In the genomic region with DNA sequence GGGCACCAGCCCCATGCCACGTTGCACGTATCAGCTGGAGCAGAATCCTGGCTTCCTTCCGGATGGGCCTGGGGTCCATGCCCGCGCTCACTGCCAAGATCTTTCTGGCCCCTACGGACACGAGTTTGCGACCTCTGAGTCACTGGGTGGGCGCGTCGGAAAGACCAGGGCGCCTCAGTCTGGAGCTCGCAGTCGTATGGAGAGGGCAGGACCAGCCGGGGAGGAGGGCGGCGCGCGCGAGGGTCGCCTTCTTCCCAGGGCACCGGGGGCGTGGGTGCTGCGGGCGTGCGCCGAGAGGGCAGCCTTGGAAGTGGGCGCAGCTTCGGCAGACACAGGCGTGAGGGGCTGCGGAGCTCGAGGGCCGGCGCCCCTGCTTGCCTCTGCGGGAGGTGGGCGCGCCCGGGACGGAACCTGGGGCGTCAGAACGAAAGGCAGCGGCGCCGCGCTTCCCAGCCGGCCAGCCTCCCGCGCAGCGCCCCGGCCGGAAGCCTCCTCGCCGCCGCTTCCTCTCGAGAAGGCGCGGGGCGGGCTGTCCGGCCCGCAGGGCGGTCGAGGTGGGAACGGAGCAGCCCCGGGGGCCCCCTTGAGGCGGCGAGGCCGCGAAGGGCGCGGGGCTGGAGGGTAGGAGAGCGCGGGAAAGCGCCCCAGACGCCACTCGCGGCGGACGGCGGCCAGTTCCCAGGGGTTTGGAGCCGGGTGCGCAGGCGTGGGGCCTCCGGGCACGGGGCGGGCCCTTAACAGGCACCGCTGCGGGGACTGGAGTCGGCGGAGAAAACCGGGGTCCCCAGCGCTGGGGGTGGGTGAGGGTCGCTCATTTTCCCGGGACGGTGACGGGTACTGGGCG, we compare ENCODE assay signal across 1 cellular context.
TF ChIP-seq lines count a peak whose summit lies in the region.

A gene (plus strand): TSS at position 490 of the 844 bp plus-strand sequence. CDS start 459 bp downstream, outside the sequence.

TF ChIP-seq in HEK293, 187 proteins besides CTCF, POLR2A, EP300 and RAD21 (continued from another document):
- TF ChIP-seq ZNF184 (tag by site-specific recombination; IDR thresholded peaks at IDR 0.05), result 0 out of 2 replicates have a peak, but pooled peaks have one; percentile 18
- no peak for TF ChIP-seq ZNF664 (tag by site-specific recombination; IDR thresholded peaks at IDR 0.05)
- TF ChIP-seq, protein P1, sequence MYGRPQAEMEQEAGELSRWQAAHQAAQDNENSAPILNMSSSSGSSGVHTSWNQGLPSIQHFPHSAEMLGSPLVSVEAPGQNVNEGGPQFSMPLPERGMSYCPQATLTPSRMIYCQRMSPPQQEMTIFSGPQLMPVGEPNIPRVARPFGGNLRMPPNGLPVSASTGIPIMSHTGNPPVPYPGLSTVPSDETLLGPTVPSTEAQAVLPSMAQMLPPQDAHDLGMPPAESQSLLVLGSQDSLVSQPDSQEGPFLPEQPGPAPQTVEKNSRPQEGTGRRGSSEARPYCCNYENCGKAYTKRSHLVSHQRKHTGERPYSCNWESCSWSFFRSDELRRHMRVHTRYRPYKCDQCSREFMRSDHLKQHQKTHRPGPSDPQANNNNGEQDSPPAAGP (tag by site-specific recombination; IDR thresholded peaks at IDR 0.05), result peak; percentile 67
- TF ChIP-seq, protein P2, sequence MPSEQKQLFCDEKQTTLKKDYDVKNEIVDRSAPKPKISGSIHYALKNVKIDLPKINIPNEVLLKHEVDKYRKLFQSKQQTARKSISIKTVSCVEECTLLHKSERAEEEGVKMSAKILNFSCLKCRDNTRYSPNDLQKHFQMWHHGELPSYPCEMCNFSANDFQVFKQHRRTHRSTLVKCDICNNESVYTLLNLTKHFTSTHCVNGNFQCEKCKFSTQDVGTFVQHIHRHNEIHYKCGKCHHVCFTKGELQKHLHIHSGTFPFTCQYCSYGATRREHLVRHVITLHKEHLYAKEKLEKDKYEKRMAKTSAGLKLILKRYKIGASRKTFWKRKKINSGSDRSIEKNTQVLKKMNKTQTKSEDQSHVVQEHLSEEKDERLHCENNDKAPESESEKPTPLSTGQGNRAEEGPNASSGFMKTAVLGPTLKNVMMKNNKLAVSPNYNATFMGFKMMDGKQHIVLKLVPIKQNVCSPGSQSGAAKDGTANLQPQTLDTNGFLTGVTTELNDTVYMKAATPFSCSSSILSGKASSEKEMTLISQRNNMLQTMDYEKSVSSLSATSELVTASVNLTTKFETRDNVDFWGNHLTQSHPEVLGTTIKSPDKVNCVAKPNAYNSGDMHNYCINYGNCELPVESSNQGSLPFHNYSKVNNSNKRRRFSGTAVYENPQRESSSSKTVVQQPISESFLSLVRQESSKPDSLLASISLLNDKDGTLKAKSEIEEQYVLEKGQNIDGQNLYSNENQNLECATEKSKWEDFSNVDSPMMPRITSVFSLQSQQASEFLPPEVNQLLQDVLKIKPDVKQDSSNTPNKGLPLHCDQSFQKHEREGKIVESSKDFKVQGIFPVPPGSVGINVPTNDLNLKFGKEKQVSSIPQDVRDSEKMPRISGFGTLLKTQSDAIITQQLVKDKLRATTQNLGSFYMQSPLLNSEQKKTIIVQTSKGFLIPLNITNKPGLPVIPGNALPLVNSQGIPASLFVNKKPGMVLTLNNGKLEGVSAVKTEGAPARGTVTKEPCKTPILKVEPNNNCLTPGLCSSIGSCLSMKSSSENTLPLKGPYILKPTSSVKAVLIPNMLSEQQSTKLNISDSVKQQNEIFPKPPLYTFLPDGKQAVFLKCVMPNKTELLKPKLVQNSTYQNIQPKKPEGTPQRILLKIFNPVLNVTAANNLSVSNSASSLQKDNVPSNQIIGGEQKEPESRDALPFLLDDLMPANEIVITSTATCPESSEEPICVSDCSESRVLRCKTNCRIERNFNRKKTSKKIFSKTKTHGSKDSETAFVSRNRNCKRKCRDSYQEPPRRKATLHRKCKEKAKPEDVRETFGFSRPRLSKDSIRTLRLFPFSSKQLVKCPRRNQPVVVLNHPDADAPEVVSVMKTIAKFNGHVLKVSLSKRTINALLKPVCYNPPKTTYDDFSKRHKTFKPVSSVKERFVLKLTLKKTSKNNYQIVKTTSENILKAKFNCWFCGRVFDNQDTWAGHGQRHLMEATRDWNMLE (tag by site-specific recombination; conservative IDR thresholded peaks at IDR 0.05; ENCODE audit: low read depth), result 0 out of 2 replicates have a peak, but pooled peaks have one; percentile 17
- TF ChIP-seq ZBTB8A (tag by site-specific recombination; IDR thresholded peaks at IDR 0.05), result peak; percentile 97
- peak; percentile 55 for TF ChIP-seq ZBTB20 (tag by site-specific recombination; IDR thresholded peaks at IDR 0.05)
- TF ChIP-seq, protein P3, sequence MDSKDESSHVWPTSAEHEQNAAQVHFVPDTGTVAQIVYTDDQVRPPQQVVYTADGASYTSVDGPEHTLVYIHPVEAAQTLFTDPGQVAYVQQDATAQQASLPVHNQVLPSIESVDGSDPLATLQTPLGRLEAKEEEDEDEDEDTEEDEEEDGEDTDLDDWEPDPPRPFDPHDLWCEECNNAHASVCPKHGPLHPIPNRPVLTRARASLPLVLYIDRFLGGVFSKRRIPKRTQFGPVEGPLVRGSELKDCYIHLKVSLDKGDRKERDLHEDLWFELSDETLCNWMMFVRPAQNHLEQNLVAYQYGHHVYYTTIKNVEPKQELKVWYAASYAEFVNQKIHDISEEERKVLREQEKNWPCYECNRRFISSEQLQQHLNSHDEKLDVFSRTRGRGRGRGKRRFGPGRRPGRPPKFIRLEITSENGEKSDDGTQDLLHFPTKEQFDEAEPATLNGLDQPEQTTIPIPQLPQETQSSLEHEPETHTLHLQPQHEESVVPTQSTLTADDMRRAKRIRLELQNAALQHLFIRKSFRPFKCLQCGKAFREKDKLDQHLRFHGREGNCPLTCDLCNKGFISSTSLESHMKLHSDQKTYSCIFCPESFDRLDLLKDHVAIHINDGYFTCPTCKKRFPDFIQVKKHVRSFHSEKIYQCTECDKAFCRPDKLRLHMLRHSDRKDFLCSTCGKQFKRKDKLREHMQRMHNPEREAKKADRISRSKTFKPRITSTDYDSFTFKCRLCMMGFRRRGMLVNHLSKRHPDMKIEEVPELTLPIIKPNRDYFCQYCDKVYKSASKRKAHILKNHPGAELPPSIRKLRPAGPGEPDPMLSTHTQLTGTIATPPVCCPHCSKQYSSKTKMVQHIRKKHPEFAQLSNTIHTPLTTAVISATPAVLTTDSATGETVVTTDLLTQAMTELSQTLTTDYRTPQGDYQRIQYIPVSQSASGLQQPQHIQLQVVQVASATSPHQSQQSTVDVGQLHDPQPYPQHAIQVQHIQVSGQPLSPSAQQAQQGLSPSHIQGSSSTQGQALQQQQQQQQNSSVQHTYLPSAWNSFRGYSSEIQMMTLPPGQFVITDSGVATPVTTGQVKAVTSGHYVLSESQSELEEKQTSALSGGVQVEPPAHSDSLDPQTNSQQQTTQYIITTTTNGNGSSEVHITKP (tag by site-specific recombination; IDR thresholded peaks at IDR 0.05), result peak; percentile 96
- TF ChIP-seq, protein P4, sequence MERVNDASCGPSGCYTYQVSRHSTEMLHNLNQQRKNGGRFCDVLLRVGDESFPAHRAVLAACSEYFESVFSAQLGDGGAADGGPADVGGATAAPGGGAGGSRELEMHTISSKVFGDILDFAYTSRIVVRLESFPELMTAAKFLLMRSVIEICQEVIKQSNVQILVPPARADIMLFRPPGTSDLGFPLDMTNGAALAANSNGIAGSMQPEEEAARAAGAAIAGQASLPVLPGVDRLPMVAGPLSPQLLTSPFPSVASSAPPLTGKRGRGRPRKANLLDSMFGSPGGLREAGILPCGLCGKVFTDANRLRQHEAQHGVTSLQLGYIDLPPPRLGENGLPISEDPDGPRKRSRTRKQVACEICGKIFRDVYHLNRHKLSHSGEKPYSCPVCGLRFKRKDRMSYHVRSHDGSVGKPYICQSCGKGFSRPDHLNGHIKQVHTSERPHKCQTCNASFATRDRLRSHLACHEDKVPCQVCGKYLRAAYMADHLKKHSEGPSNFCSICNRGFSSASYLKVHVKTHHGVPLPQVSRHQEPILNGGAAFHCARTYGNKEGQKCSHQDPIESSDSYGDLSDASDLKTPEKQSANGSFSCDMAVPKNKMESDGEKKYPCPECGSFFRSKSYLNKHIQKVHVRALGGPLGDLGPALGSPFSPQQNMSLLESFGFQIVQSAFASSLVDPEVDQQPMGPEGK (tag by site-specific recombination; IDR thresholded peaks at IDR 0.05), result peak; percentile 40; the same call in 1 of the 2 replicates
- peak; percentile 90 for TF ChIP-seq EGR2 (tag by site-specific recombination; IDR thresholded peaks at IDR 0.05; ENCODE audit: low read depth)
- TF ChIP-seq ZSCAN30 (tag by site-specific recombination; IDR thresholded peaks at IDR 0.05), result peak; percentile 82; the same call in 1 of the 2 replicates
